ENCODE assay signal across 8 cellular contexts in genomic region chr4:54243541-54243940, GRCh38. TPM values are rescaled to one million over a fixed set of nuclear protein-coding genes. Genes with fewer than 3 reads are reported as not detected.
"Had no signal": no experiment of that assay in that cellular context is flagged by ENCODE, and none has a peak within 500 bp of the region (broad histone marks: within the 10 kb centered on the region; RNA-seq: fewer than 3 reads in every experiment).

No MANE protein-coding gene starts in this region.

RNA-seq across cellular contexts. Expression of gene PDGFRA, which starts 14.4 kb away (rescaled TPM):
- total RNA-seq: activated B cell treated with CpG ODN at 0.5 μM for 24 hours; activated CD4-positive, alpha-beta memory T cell treated with anti-CD3 and anti-CD28 coated beads for 36 hours; activated CD4-positive, alpha-beta T cell treated with anti-CD3 and anti-CD28 coated beads for 36 hours; activated CD4-positive, alpha-beta T cell treated with anti-CD3 and anti-CD28 coated beads, Interleukin-2, amount 10 ng/mL, durations not matched to agents 7 days and 5 days; activated CD8-positive, alpha-beta memory T cell treated with anti-CD3 and anti-CD28 coated beads for 36 hours; activated CD8-positive, alpha-beta memory T cell treated with anti-CD3 and anti-CD28 coated beads, Interleukin-2, amount 10 ng/mL, durations not matched to agents 7 days and 5 days; activated CD8-positive, alpha-beta T cell treated with anti-CD3 and anti-CD28 coated beads for 36 hours; activated CD8-positive, alpha-beta T cell treated with anti-CD3 and anti-CD28 coated beads, Interleukin-2, amount 10 ng/mL, durations not matched to agents 7 days and 5 days had no signal
